Comparison of ENCODE assay signal across 1 cellular context in the genomic region with DNA sequence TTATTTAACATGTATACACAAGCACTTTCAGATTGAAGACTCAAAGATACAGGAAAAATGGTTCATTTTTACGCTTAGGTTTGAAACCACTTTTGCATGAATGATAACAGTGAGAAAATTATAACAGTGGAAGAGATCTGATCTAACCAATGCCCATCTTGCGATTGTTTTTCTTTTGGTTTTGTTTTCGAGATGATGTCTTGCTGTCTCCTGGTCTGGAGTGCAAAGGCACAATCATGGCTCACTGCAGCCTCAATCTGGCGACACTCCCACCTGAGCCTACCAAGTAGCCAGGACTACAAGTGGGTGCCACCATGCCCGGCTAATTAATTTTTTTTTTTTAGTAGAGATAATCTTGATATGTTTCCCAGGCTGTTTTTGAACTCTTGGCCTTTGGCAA.
TF ChIP-seq lines count a peak whose summit lies in the region.

No MANE protein-coding gene starts in this region.

TF ChIP-seq in GM12878, 131 proteins besides CTCF, POLR2A, EP300 and RAD21:
- TF ChIP-seq SRF (IDR thresholded peaks at IDR 0.05; ENCODE audit: low read depth in 2 of 2, low read length in 2 of 2) (no peak), IKZF2 (IDR thresholded peaks at IDR 0.05) (no peak), TARDBP (IDR thresholded peaks at IDR 0.05; ENCODE audit: borderline replicate concordance) (no peak), YBX1 (IDR thresholded peaks at IDR 0.05) (no peak), POLR2AphosphoS5 (IDR thresholded peaks at IDR 0.05; ENCODE audit: low read length) (no peak)
TF ChIP-seq in GM12878: peak in this region for 0.
